In the genomic region with DNA sequence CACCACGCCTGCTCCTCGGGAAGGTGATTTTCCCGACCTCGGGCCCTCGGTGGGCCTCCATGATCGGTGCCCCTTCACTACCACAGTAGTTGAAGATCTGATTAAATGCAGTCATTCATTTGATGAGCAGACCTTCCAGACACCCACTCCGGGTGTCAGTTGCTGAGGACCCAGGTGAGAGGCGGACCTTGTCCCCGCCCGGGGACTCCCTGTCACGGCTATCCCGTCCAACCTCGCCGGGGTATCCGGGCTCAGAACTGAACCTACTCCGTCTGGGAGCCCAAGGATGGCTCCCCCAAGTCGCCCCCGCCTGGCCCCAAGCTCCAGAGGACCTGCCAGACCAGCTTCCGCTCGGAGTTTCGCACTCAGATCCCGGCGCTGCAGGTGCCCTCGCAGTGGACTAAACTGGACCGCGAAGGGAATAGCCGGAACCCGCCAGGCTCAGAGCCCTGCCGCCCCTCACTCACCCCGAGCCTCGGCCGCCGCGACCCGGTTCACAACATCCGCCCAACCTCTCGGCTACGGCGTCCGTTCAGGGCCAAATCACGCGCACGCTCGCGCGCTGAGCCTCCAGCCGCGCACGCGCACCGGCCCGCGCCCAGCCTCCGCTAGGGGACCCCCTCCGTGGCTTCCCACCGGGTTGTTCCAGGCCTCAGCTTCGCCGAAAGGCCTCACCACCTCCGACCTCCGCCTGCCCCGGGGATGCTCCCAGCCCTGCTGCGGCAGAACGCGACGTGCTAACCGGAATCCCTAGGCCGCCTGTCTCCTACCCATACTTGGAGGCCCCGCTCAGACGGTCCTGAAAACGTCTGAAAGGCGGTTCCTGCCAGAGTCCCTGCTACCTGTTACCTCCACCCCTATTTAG, we compare ENCODE assay signal across 1 cellular context.
TF ChIP-seq lines count a peak whose summit lies in the region.

No MANE protein-coding gene starts in this region.

TF ChIP-seq in K562, 482 proteins besides CTCF, POLR2A, EP300 and RAD21 (continued from another document and continues in another):
- TF ChIP-seq ZNF668 (CRISPR knock-in tag; IDR thresholded peaks at IDR 0.05), result no peak
- TF ChIP-seq ATF7 (IDR thresholded peaks at IDR 0.05), result peak; percentile 86
- TF ChIP-seq TAF9B (IDR thresholded peaks at IDR 0.05; ENCODE audit: partially characterized antibody), result no peak
- no peak for TF ChIP-seq ILK (tag; IDR thresholded peaks at IDR 0.05; ENCODE audit: borderline replicate concordance, low read depth)
- TF ChIP-seq HOXB6 (CRISPR knock-in tag; IDR thresholded peaks at IDR 0.05; ENCODE audit: borderline replicate concordance), result no peak
- TF ChIP-seq ZNF175 (CRISPR knock-in tag; IDR thresholded peaks at IDR 0.05; ENCODE audit: low read depth), result no peak
- no peak for TF ChIP-seq RFX1 (IDR thresholded peaks at IDR 0.05)
- peak; percentile 85; the same call in 1 of the 2 replicates for TF ChIP-seq JUN (IDR thresholded peaks at IDR 0.05; ENCODE audit: borderline replicate concordance, low read depth, low read length)
- TF ChIP-seq JUN (CRISPR knock-in tag; IDR thresholded peaks at IDR 0.05; ENCODE audit: borderline replicate concordance), result peak; percentile 97
- TF ChIP-seq, protein P1, sequence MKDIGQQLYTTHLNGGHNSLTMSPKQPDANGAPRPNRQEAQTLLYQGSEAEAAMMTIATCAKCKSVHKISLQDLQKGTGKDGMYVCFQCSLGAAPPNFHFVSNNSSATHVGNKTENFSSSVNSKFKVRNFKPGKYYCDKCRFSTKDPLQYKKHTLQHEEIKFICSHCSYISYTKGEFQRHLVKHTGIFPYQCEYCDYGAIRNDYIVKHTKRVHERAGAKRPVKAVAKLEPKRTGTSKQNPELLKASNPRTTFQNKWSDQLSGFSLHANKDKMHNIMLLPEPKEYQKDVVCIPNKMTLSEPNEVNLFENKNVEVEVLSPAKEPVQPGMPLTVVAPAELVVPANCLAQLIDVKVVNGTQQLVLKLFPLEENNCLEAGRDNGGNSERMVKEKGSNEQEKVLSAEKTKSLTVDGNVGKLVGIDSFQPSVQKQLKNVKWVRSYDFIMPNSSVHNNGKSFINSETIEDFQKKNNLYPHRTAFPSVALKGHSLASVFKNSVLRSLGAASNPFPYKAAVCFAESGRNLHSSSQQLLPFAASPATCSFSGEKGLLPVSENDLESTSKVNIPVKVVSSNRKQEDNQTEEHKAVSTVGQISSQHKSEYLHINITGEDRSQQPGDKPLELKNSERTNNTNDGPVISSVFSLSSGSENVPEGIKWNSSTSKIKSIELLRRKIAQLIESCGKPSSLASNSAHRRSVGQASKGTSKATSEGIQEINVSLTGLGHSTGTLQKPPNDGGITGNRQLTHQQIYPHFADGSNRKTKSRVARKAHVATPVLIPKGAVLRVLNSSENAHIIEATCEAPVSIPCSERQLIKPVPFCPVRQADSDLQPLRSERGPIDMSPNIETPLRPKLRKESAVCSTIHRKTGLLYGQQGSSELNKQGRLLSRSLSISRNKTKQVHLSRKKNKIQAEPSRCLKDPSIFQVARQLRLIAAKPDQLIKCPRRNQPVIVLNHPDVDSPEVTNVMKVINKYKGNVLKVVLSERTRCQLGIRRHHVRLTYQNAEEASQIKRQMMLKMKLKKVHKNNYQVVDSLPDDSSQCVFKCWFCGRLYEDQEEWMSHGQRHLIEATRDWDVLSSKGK (CRISPR knock-in tag; IDR thresholded peaks at IDR 0.05), result no peak
- TF ChIP-seq, protein P2, sequence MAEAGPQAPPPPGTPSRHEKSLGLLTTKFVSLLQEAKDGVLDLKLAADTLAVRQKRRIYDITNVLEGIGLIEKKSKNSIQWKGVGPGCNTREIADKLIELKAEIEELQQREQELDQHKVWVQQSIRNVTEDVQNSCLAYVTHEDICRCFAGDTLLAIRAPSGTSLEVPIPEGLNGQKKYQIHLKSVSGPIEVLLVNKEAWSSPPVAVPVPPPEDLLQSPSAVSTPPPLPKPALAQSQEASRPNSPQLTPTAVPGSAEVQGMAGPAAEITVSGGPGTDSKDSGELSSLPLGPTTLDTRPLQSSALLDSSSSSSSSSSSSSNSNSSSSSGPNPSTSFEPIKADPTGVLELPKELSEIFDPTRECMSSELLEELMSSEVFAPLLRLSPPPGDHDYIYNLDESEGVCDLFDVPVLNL (CRISPR knock-in tag; IDR thresholded peaks at IDR 0.05; ENCODE audit: low read depth), result peak; percentile 90; the same call in 1 of the 2 replicates
- no peak for TF ChIP-seq MEF2A (IDR thresholded peaks at IDR 0.05; ENCODE audit: control insufficient read depth, low read depth, low read length)
- no peak for TF ChIP-seq TFAM (CRISPR knock-in tag; conservative IDR thresholded peaks at IDR 0.05)
- TF ChIP-seq ZNF217 (CRISPR knock-in tag; IDR thresholded peaks at IDR 0.05), result no peak
- TF ChIP-seq ZFP30 (CRISPR knock-in tag; IDR thresholded peaks at IDR 0.05; ENCODE audit: borderline replicate concordance), result peak; percentile 66; the same call in 1 of the 2 replicates
- TF ChIP-seq, protein P3, sequence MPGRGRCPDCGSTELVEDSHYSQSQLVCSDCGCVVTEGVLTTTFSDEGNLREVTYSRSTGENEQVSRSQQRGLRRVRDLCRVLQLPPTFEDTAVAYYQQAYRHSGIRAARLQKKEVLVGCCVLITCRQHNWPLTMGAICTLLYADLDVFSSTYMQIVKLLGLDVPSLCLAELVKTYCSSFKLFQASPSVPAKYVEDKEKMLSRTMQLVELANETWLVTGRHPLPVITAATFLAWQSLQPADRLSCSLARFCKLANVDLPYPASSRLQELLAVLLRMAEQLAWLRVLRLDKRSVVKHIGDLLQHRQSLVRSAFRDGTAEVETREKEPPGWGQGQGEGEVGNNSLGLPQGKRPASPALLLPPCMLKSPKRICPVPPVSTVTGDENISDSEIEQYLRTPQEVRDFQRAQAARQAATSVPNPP (IDR thresholded peaks at IDR 0.05; ENCODE audit: borderline replicate concordance, insufficient read depth, insufficient read length), result no peak
- TF ChIP-seq NR2C2 (CRISPR knock-in tag; IDR thresholded peaks at IDR 0.05), result peak; percentile 92
- TF ChIP-seq NR2C2 (tag; IDR thresholded peaks at IDR 0.05), result peak; percentile 96
- TF ChIP-seq MTA3 (IDR thresholded peaks at IDR 0.05; ENCODE audit: borderline replicate concordance), result peak; percentile 100
- TF ChIP-seq, protein P4, sequence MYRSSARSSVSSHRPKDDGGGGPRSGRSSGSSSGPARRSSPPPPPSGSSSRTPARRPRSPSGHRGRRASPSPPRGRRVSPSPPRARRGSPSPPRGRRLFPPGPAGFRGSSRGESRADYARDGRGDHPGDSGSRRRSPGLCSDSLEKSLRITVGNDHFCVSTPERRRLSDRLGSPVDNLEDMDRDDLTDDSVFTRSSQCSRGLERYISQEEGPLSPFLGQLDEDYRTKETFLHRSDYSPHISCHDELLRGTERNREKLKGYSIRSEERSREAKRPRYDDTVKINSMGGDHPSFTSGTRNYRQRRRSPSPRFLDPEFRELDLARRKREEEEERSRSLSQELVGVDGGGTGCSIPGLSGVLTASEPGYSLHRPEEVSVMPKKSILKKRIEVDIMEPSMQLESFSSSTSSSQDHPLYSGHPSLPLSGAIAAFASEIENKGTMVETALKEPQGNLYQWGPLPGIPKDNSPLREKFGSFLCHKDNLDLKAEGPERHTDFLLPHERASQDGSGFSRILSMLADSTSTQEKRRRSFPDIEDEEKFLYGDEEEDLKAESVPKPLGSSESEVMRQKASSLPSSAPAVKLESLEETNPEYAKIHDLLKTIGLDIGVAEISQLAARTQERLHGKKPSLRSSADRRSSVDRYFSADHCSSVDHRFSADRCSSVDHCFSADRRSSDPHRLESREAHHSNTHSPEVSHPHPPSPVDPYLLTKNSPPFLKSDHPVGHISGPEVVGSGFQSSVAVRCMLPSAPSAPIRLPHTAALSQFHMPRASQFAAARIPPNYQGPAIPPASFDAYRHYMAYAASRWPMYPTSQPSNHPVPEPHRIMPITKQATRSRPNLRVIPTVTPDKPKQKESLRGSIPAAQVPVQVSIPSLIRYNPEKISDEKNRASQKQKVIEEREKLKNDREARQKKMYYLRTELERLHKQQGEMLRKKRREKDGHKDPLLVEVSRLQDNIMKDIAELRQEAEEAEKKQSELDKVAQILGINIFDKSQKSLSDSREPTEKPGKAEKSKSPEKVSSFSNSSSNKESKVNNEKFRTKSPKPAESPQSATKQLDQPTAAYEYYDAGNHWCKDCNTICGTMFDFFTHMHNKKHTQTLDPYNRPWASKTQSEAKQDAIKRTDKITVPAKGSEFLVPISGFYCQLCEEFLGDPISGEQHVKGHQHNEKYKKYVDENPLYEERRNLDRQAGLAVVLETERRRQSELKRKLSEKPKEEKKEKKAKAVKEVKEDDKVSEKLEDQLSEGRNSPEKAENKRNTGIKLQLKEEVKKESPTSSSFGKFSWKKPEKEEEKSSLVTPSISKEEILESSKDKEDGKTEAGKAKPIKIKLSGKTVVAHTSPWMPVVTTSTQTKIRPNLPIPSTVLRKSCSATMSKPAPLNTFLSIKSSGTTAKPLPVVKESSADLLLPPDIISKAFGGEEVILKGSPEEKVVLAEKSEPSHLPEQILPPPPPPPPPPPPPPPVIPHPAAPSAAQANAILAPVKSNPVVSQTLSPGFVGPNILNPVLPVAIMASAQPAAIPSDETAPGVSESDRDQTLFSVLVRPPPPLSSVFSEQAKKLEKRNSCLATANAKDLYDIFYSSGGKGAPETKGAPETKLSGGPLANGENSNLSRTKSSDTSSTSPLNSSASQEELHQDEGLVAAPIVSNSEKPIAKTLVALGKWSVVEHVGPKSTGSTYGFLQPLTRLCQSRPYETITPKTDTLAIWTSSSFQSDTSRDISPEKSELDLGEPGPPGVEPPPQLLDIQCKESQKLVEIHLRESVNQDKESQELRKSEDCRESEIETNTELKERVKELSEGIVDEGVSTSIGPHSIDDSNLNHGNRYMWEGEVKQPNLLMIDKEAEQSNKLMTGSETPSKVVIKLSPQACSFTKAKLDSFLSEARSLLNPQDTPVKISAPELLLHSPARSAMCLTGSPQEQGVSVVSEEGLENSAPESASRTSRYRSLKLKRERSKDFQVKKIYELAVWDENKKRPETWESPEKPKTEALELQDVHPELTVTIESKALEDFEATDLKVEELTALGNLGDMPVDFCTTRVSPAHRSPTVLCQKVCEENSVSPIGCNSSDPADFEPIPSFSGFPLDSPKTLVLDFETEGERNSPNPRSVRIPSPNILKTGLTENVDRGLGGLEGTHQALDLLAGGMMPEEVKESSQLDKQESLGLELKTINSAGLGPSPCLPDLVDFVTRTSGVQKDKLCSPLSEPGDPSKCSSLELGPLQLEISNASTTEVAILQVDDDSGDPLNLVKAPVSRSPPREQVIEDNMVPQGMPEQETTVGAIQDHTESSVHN (IDR thresholded peaks at IDR 0.05; ENCODE audit: borderline replicate concordance in 1 of 2, low read depth in 1 of 2), result no peak
- TF ChIP-seq, protein P5, sequence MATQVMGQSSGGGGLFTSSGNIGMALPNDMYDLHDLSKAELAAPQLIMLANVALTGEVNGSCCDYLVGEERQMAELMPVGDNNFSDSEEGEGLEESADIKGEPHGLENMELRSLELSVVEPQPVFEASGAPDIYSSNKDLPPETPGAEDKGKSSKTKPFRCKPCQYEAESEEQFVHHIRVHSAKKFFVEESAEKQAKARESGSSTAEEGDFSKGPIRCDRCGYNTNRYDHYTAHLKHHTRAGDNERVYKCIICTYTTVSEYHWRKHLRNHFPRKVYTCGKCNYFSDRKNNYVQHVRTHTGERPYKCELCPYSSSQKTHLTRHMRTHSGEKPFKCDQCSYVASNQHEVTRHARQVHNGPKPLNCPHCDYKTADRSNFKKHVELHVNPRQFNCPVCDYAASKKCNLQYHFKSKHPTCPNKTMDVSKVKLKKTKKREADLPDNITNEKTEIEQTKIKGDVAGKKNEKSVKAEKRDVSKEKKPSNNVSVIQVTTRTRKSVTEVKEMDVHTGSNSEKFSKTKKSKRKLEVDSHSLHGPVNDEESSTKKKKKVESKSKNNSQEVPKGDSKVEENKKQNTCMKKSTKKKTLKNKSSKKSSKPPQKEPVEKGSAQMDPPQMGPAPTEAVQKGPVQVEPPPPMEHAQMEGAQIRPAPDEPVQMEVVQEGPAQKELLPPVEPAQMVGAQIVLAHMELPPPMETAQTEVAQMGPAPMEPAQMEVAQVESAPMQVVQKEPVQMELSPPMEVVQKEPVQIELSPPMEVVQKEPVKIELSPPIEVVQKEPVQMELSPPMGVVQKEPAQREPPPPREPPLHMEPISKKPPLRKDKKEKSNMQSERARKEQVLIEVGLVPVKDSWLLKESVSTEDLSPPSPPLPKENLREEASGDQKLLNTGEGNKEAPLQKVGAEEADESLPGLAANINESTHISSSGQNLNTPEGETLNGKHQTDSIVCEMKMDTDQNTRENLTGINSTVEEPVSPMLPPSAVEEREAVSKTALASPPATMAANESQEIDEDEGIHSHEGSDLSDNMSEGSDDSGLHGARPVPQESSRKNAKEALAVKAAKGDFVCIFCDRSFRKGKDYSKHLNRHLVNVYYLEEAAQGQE (CRISPR knock-in tag; IDR thresholded peaks at IDR 0.05; ENCODE audit: low read depth), result peak; percentile 72; the same call in 1 of the 2 replicates
- TF ChIP-seq, protein P6, sequence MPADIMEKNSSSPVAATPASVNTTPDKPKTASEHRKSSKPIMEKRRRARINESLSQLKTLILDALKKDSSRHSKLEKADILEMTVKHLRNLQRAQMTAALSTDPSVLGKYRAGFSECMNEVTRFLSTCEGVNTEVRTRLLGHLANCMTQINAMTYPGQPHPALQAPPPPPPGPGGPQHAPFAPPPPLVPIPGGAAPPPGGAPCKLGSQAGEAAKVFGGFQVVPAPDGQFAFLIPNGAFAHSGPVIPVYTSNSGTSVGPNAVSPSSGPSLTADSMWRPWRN (IDR thresholded peaks at IDR 0.05; ENCODE audit: low read depth), result no peak
- TF ChIP-seq ZNF408 (CRISPR knock-in tag; IDR thresholded peaks at IDR 0.05; ENCODE audit: low read depth), result no peak; the same call in 1 of the 2 replicates
- TF ChIP-seq ZNF589 (CRISPR knock-in tag; IDR thresholded peaks at IDR 0.05; ENCODE audit: low read depth), result no peak
- TF ChIP-seq SIX5 (IDR thresholded peaks at IDR 0.05; ENCODE audit: borderline replicate concordance in 1 of 2, insufficient read depth in 1 of 2, low read depth in 1 of 2, low read length in 2 of 2), result peak; percentile 20 to 48; a peak in 3 of 4 replicates
- TF ChIP-seq TOE1 (IDR thresholded peaks at IDR 0.05; ENCODE audit: borderline replicate concordance), result peak; percentile 94
- peak; percentile 99 for TF ChIP-seq TOE1 (CRISPR knock-in tag; IDR thresholded peaks at IDR 0.05; ENCODE audit: borderline replicate concordance, low read depth)
- TF ChIP-seq ZFX (CRISPR knock-in tag; IDR thresholded peaks at IDR 0.05), result no peak
- TF ChIP-seq, protein P7, sequence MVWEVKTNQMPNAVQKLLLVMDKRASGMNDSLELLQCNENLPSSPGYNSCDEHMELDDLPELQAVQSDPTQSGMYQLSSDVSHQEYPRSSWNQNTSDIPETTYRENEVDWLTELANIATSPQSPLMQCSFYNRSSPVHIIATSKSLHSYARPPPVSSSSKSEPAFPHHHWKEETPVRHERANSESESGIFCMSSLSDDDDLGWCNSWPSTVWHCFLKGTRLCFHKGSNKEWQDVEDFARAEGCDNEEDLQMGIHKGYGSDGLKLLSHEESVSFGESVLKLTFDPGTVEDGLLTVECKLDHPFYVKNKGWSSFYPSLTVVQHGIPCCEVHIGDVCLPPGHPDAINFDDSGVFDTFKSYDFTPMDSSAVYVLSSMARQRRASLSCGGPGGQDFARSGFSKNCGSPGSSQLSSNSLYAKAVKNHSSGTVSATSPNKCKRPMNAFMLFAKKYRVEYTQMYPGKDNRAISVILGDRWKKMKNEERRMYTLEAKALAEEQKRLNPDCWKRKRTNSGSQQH (CRISPR knock-in tag; IDR thresholded peaks at IDR 0.05), result peak; percentile 75; the same call in 1 of the 2 replicates
- TF ChIP-seq, protein P8, sequence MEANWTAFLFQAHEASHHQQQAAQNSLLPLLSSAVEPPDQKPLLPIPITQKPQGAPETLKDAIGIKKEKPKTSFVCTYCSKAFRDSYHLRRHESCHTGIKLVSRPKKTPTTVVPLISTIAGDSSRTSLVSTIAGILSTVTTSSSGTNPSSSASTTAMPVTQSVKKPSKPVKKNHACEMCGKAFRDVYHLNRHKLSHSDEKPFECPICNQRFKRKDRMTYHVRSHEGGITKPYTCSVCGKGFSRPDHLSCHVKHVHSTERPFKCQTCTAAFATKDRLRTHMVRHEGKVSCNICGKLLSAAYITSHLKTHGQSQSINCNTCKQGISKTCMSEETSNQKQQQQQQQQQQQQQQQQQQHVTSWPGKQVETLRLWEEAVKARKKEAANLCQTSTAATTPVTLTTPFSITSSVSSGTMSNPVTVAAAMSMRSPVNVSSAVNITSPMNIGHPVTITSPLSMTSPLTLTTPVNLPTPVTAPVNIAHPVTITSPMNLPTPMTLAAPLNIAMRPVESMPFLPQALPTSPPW (CRISPR knock-in tag; IDR thresholded peaks at IDR 0.05), result no peak
